8 cellular contexts compared by ENCODE assay signal in genomic region chr12:101829639-101830390, GRCh38. TPM values are rescaled to one million over a fixed set of nuclear protein-coding genes. Genes with fewer than 3 reads are reported as not detected.
DNase-seq lines count a peak whose midpoint lies in the region; ATAC-seq lines count a peak whose summit lies in the region.

No MANE protein-coding gene starts in this region.

- H3K9me3 Mint-ChIP-seq in activated CD4-positive, alpha-beta T cell treated with anti-CD3 and anti-CD28 coated beads for 36 hours (ENCODE audit: low read depth) = no peaks in the 10 kb centered on the region

- H3K27ac ChIP-seq in mesodermal cell (ENCODE audit: low read depth, low read length, severe bottlenecking) = no peak overlapping the region

- H3K4me3 Mint-ChIP-seq in activated CD4-positive, alpha-beta T cell treated with anti-CD3 and anti-CD28 coated beads for 36 hours = peak overlapping the region; percentile 95

- H3K36me3 ChIP-seq in mesodermal cell (ENCODE audit: control insufficient read depth, insufficient read depth, low read length) = no peaks in the 10 kb centered on the region

- H3K4me1 Mint-ChIP-seq in activated CD4-positive, alpha-beta T cell treated with anti-CD3 and anti-CD28 coated beads for 36 hours = peaks cover 49% of the 10 kb centered on the region

- no peak for DNase-seq in activated CD4-positive, alpha-beta T cell treated with anti-CD3 and anti-CD28 coated beads for 36 hours
- DNase-seq in activated CD4-positive, alpha-beta T cell treated with anti-CD3 and anti-CD28 coated beads, Interleukin-2, amount 50 U/mL, for 48 hours = no peak
- DNase-seq in NCI-H2029 treated with DMSO at 0.1 percent for 48 hours (lab: John Stamatoyannopoulos, UW) (peak; percentile 49), cerebellar cortex (ENCODE audit: low spot score) (peak; percentile 60), inferior parietal cortex (ENCODE audit: extremely low spot score) (no peak)
- DNase-seq in effector CD4-positive, alpha-beta T cell = no peak

- intact Hi-C loops in activated CD4-positive, alpha-beta T cell treated with anti-CD3 and anti-CD28 coated beads for 36 hours (cut with DNase I, micrococcal nuclease) = loop anchor here (1.0 to 10.0 kb wide), 9 partner anchors 11 to 425 kb away; partner anchors contain the start of genes ARL1 (in 2 of the 2), DRAM1 (in 2 of the 2), NUP37 (in 1 of the 2) and PARPBP (in 1 of the 2)

- no peaks in the 10 kb centered on the region for H3K27me3 Mint-ChIP-seq in activated CD4-positive, alpha-beta T cell treated with anti-CD3 and anti-CD28 coated beads for 36 hours

- POLR2A ChIA-PET in activated CD4-positive, alpha-beta T cell treated with anti-CD3 and anti-CD28 coated beads for 36 hours (lab: Charles Lee) = interaction anchor here (0.6 to 1.0 kb wide), 3 partner anchors 9 to 72 kb away, joined by 3 to 5 read pairs (median 3); no protein-coding TSS in a partner anchor

- H3K36me3 Mint-ChIP-seq in activated CD4-positive, alpha-beta T cell treated with anti-CD3 and anti-CD28 coated beads for 36 hours (ENCODE audit: low read depth) = no peaks in the 10 kb centered on the region

- H3K9me3 ChIP-seq in mesodermal cell (ENCODE audit: control insufficient read depth, low read length) = no peaks in the 10 kb centered on the region

- peak overlapping the region; percentile 74 for H3K4me3 ChIP-seq in mesodermal cell (ENCODE audit: extremely low read depth, insufficient read depth, low read length, poor library complexity, severe bottlenecking)

- CTCF ChIA-PET in activated CD4-positive, alpha-beta T cell treated with anti-CD3 and anti-CD28 coated beads for 36 hours (lab: Charles Lee) = interaction anchor here (0.5 to 18.6 kb wide), 21 partner anchors 9 to 952 kb away, joined by 3 to 280 read pairs (median 4); partner anchors contain the start of gene ARL1

- H3K27ac Mint-ChIP-seq in activated CD4-positive, alpha-beta T cell treated with anti-CD3 and anti-CD28 coated beads for 36 hours = peak overlapping the region; percentile 91

- peak; percentile 3 for ATAC-seq in activated CD4-positive, alpha-beta T cell treated with anti-CD3 and anti-CD28 coated beads for 36 hours
- ATAC-seq in GM21381 (IDR thresholded peaks at IDR 0.05; ENCODE audit: unreplicated experiment) = no peak

- WGBS in mesodermal cell (ENCODE audit: insufficient coverage in 2 of 2), 2 experiments = 15 to 18% methylated on average over 9 to 12 of the region's 13 CpGs

- no peaks in the 10 kb centered on the region for H3K4me1 ChIP-seq in mesodermal cell (ENCODE audit: control insufficient read depth, insufficient read depth, low read length, poor library complexity, severe bottlenecking)

RNA-seq across cellular contexts. Expression of gene GNPTAB, which starts 0.9 kb away (rescaled TPM):
- 10 to 100 TPM; 20.4 to 24.0 TPM for total RNA-seq in activated CD4-positive, alpha-beta T cell treated with anti-CD3 and anti-CD28 coated beads for 36 hours
- polyA plus RNA-seq in mesodermal cell (2013, experiment 1 of 2) = 16.3 TPM
- 17.5 TPM for polyA plus RNA-seq in mesodermal cell (2013, experiment 2 of 2)

RNA-seq across cellular contexts. Expression of gene DRAM1, which starts 47.6 kb away (rescaled TPM):
- 1 to 10 TPM; 2.3 to 2.4 TPM for total RNA-seq in activated CD4-positive, alpha-beta T cell treated with anti-CD3 and anti-CD28 coated beads for 36 hours
- 28.6 TPM for polyA plus RNA-seq in mesodermal cell (2013, experiment 1 of 2)
- polyA plus RNA-seq in mesodermal cell (2013, experiment 2 of 2) = 23.0 TPM

Comparison
In these comparisons a context has a peak if more than half of its experiments do, and no peak if none do; other contexts are left out.
1. DNase-seq: peak in NCI-H2029 treated with DMSO at 0.1 percent for 48 hours (single experiment) and cerebellar cortex (single experiment); none in activated CD4-positive, alpha-beta T cell treated with anti-CD3 and anti-CD28 coated beads for 36 hours (single experiment), activated CD4-positive, alpha-beta T cell treated with anti-CD3 and anti-CD28 coated beads, Interleukin-2, amount 50 U/mL, for 48 hours (0 of 2), effector CD4-positive, alpha-beta T cell (single experiment) and inferior parietal cortex (single experiment).